In the genomic region with DNA sequence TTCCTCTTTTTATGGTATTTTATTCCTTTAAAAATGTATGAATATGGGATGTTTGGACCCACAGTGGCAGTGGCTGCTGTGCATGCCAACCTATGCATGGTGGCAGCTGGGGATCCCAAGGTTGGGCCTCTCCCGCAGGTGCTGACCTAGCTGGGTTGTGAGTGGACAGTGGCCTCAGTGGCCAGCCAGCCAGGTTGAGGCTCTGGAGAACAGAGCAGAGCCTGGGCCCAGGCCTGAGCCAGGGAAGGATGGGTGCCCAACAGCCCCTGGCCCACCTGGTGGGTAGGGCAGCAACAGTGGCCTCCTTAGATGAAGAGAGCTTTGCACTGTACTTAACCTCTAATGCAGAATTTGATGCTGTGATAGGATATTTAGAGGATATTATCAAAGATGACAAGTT, we compare ENCODE assay signal across 24 cellular contexts.
"Had no signal": no experiment of that assay in that cellular context is flagged by ENCODE, and none has a peak within 500 bp of the region (broad histone marks: within the 10 kb centered on the region; RNA-seq: fewer than 3 reads in every experiment).

No MANE protein-coding gene starts in this region.

- H3K27ac Mint-ChIP-seq: effector memory CD8-positive, alpha-beta T cell; naive thymus-derived CD4-positive, alpha-beta T cell; nephron; neural progenitor cell; type B pancreatic cell had no signal

- H2AFZ ChIP-seq: neural progenitor cell had no signal

- H3K4me2 ChIP-seq: neural progenitor cell had no signal

- H3K9me3 ChIP-seq: gastrocnemius medialis, left lung, psoas muscle, sigmoid colon, stomach, thyroid gland had no signal

- H3K27me3 Mint-ChIP-seq: effector memory CD8-positive, alpha-beta T cell; type B pancreatic cell had no signal

- H3K36me3 Mint-ChIP-seq: naive thymus-derived CD4-positive, alpha-beta T cell; neural progenitor cell; type B pancreatic cell had no signal

- H3K36me3 ChIP-seq: gastrocnemius medialis, left lung, neural progenitor cell, sigmoid colon, stomach, thyroid gland had no signal

- FAIRE-seq: endometrium, urothelium cell line had no signal

- H3K4me3 ChIP-seq: gastrocnemius medialis, left lung, neural progenitor cell, psoas muscle, sigmoid colon, stomach, thyroid gland had no signal

- H3K4me1 ChIP-seq: gastrocnemius medialis, left lung, neural progenitor cell, psoas muscle, sigmoid colon, stomach, thyroid gland had no signal

- H3K9ac ChIP-seq: neural progenitor cell had no signal

- H3K4me3 Mint-ChIP-seq: effector memory CD8-positive, alpha-beta T cell; naive thymus-derived CD4-positive, alpha-beta T cell; nephron; neural progenitor cell; type B pancreatic cell had no signal

- H3K27me3 ChIP-seq: gastrocnemius medialis, left lung, neural progenitor cell, sigmoid colon, stomach, thyroid gland had no signal

- H3K9me3 Mint-ChIP-seq: nephron had no signal

- H3K4me1 Mint-ChIP-seq: naive thymus-derived CD4-positive, alpha-beta T cell; nephron; neural progenitor cell had no signal

- ATAC-seq: effector memory CD8-positive, alpha-beta T cell; gastrocnemius medialis; left cardiac atrium; naive thymus-derived CD4-positive, alpha-beta T cell; psoas muscle; right cardiac atrium had no signal

- DNase-seq: cerebellar nuclear complex; cortex of kidney; effector memory CD8-positive, alpha-beta T cell; gastrocnemius medialis; head of caudate nucleus; left cardiac atrium; mesendoderm; midbrain; naive thymus-derived CD4-positive, alpha-beta T cell; nucleus accumbens; psoas muscle; sigmoid colon; stimulated activated CD4-positive, alpha-beta T cell treated with anti-CD3 and anti-CD28 coated beads, Interleukin-15, amount 100 ng/mL, for 24 hours; stimulated activated CD4-positive, alpha-beta T cell treated with anti-CD3 and anti-CD28 coated beads, Interleukin-2, amount 100 ng/mL, for 48 hours; stimulated activated naive CD4-positive, alpha-beta T cell treated with Interleukin-2 at 50 U/mL for 16 hours; stomach; thyroid gland had no signal

- H3K27ac ChIP-seq: gastrocnemius medialis, neural progenitor cell, psoas muscle, sigmoid colon, stomach, thyroid gland had no signal
